ENCODE assay signal across 11 cellular contexts in genomic region chr9:129401623-129402340, GRCh38.
A peak's percentile ranks its signal among the peaks of the same experiment; 100 is the strongest.
DNase-seq lines count a peak whose midpoint lies in the region; ATAC-seq and TF ChIP-seq lines count a peak whose summit lies in the region.
"Had no signal": no experiment of that assay in that cellular context is flagged by ENCODE, and none has a peak within 500 bp of the region (broad histone marks: within the 10 kb centered on the region; RNA-seq: fewer than 3 reads in every experiment).

No MANE protein-coding gene starts in this region.

- no peak overlapping the region for H3K27ac ChIP-seq in neural progenitor cell
- no peak overlapping the region for H3K27ac ChIP-seq in CD8-positive, alpha-beta memory T cell (ENCODE audit: low read depth, low read length)
- H3K27ac ChIP-seq in PC-3 (ENCODE audit: low read length), result no peak overlapping the region
- H3K27ac ChIP-seq: body of pancreas had no signal

- H3K79me2 ChIP-seq in neural progenitor cell (ENCODE audit: low read depth), result no peaks in the 10 kb centered on the region
- no peaks in the 10 kb centered on the region for H3K79me2 ChIP-seq in PC-3 (ENCODE audit: low read length)

- DNase-seq in A172 (ENCODE audit: low spot score), result peak; percentile 23
- peak; percentile 12 for DNase-seq in OCI-M1 (lab: John Stamatoyannopoulos, UW)
- peak; percentile 28 for DNase-seq in fibroblast of mammary gland (ENCODE audit: low read depth)
- DNase-seq in neural progenitor cell (ENCODE audit: low spot score), result no peak
- no peak for DNase-seq in CD8-positive, alpha-beta memory T cell
- no peak for DNase-seq in PC-3
- no peak for DNase-seq in posterior vena cava (ENCODE audit: low spot score)
- DNase-seq: activated CD8-positive, alpha-beta T cell treated with anti-CD3 and anti-CD28 coated beads, Interleukin-2, amount 10 ng/mL, durations not matched to agents 7 days and 5 days; body of pancreas; stimulated activated CD4-positive, alpha-beta T cell treated with anti-CD3 and anti-CD28 coated beads, Interleukin-12 subunit alpha, Interleukin-12 subunit beta, amount 100 ng/mL, for 4 hours had no signal

- ATAC-seq in GM21825 (IDR thresholded peaks at IDR 0.05; ENCODE audit: unreplicated experiment) (no peak), PC-3 (no peak)
- ATAC-seq: activated CD8-positive, alpha-beta T cell treated with anti-CD3 and anti-CD28 coated beads, Interleukin-2, amount 10 ng/mL, durations not matched to agents 7 days and 5 days; body of pancreas had no signal

- intact Hi-C loops in PC-3 (cut with micrococcal nuclease) (no loop called here), posterior vena cava (cut with DNase I) (loop anchor here in 1 of 2 donors (2.0 kb wide), 1 partner anchor 15 kb away; no protein-coding TSS in a partner anchor)

- no peak overlapping the region for H3K9ac ChIP-seq in neural progenitor cell
- no peak overlapping the region for H3K9ac ChIP-seq in PC-3 (ENCODE audit: low read length)

- peak overlapping the region; percentile 38 for H3K4me3 Mint-ChIP-seq in neural progenitor cell
- no peak overlapping the region for H3K4me3 Mint-ChIP-seq in CD8-positive, alpha-beta memory T cell
- H3K4me3 Mint-ChIP-seq: activated CD8-positive, alpha-beta T cell treated with anti-CD3 and anti-CD28 coated beads, Interleukin-2, amount 10 ng/mL, durations not matched to agents 7 days and 5 days had no signal

- H3F3A ChIP-seq in neural progenitor cell (ENCODE audit: low read depth), result peaks cover 21% of the 10 kb centered on the region
- H3F3A ChIP-seq in PC-3 (ENCODE audit: low read length, unreplicated experiment), result no peaks in the 10 kb centered on the region

- H3K27me3 Mint-ChIP-seq in neural progenitor cell (ENCODE audit: insufficient read depth, low read depth), result peaks cover 11% of the 10 kb centered on the region
- peaks cover 1 to 5% of the 10 kb centered on the region in 2 donors for H3K27me3 Mint-ChIP-seq in CD8-positive, alpha-beta memory T cell

- H4K20me1 ChIP-seq in neural progenitor cell (ENCODE audit: low read depth), result no peaks in the 10 kb centered on the region
- H4K20me1 ChIP-seq in PC-3 (ENCODE audit: low read length), result no peaks in the 10 kb centered on the region

- H3K27me3 ChIP-seq in neural progenitor cell, result no peaks in the 10 kb centered on the region
- no peaks in the 10 kb centered on the region for H3K27me3 ChIP-seq in CD8-positive, alpha-beta memory T cell (ENCODE audit: insufficient read depth, low read length, poor library complexity, severe bottlenecking)
- no peaks in the 10 kb centered on the region for H3K27me3 ChIP-seq in PC-3 (ENCODE audit: low read length)
- H3K27me3 ChIP-seq: body of pancreas had no signal

- POLR2A ChIA-PET in CD8-positive, alpha-beta memory T cell (lab: Charles Lee), result no interaction called here
- POLR2A ChIA-PET in PC-3 (lab: Charles Lee; ENCODE audit: unreplicated experiment), result no interaction called here

- BruUV-seq in PC-3 (replicated peaks; lab: Mats Ljungman, UMichigan), result no TSS peak

- TF ChIP-seq CTCF in fibroblast of mammary gland (conservative IDR thresholded peaks at IDR 0.05; ENCODE audit: control insufficient read depth, insufficient read depth, low read depth, low read length) (no peak), neural progenitor cell (IDR thresholded peaks at IDR 0.05) (no peak), PC-3 (conservative IDR thresholded peaks at IDR 0.05; ENCODE audit: low read depth, low read length) (no peak)

- H3K36me3 Mint-ChIP-seq in neural progenitor cell, result no peaks in the 10 kb centered on the region
- H3K36me3 Mint-ChIP-seq in CD8-positive, alpha-beta memory T cell, result no peaks in the 10 kb centered on the region

- H3K4me1 Mint-ChIP-seq in neural progenitor cell, result peaks cover 53% of the 10 kb centered on the region
- peaks cover 3 to 7% (median 5%) of the 10 kb centered on the region in 3 donors for H3K4me1 Mint-ChIP-seq in CD8-positive, alpha-beta memory T cell

- H3K36me3 ChIP-seq in neural progenitor cell (no peaks in the 10 kb centered on the region), PC-3 (ENCODE audit: low read depth, low read length) (no peaks in the 10 kb centered on the region)
- no peaks in the 10 kb centered on the region for H3K36me3 ChIP-seq in CD8-positive, alpha-beta memory T cell (ENCODE audit: insufficient read depth, low read length)

- CTCF ChIA-PET in CD8-positive, alpha-beta memory T cell (lab: Charles Lee), result no interaction called here
- CTCF ChIA-PET in PC-3 (lab: Charles Lee), result no interaction called here

- peak overlapping the region; percentile 58 for H3K4me2 ChIP-seq in neural progenitor cell
- H3K4me2 ChIP-seq in PC-3 (ENCODE audit: low read length), result no peak overlapping the region

- H3K9me2 ChIP-seq in PC-3 (replicated peaks; ENCODE audit: low read length), result no peaks in the 10 kb centered on the region

- H3K27ac Mint-ChIP-seq in neural progenitor cell, result no peak overlapping the region
- H3K27ac Mint-ChIP-seq in CD8-positive, alpha-beta memory T cell, result no peak overlapping the region
- H3K27ac Mint-ChIP-seq: activated CD8-positive, alpha-beta T cell treated with anti-CD3 and anti-CD28 coated beads, Interleukin-2, amount 10 ng/mL, durations not matched to agents 7 days and 5 days had no signal

- peaks cover 2% of the 10 kb centered on the region for H3K9me3 Mint-ChIP-seq in neural progenitor cell
- H3K9me3 Mint-ChIP-seq in CD8-positive, alpha-beta memory T cell, result no peaks in the 10 kb centered on the region

- H2AFZ ChIP-seq in neural progenitor cell (replicated peaks), result no peak overlapping the region
- no peak overlapping the region for H2AFZ ChIP-seq in PC-3 (ENCODE audit: low read length)

- H3K4me3 ChIP-seq in fibroblast of mammary gland (ENCODE audit: control insufficient read depth, low read depth, low read length), result no peak overlapping the region
- no peak overlapping the region for H3K4me3 ChIP-seq in neural progenitor cell
- H3K4me3 ChIP-seq in CD8-positive, alpha-beta memory T cell (ENCODE audit: low read length), result no peak overlapping the region
- no peak overlapping the region for H3K4me3 ChIP-seq in PC-3 (ENCODE audit: low read length)
- H3K4me3 ChIP-seq: body of pancreas had no signal

- H3K4me1 ChIP-seq in neural progenitor cell (peaks cover 37% of the 10 kb centered on the region), PC-3 (ENCODE audit: insufficient read depth, low read length) (peaks cover 11% of the 10 kb centered on the region)
- H3K4me1 ChIP-seq in CD8-positive, alpha-beta memory T cell (ENCODE audit: insufficient read depth, low read length), result no peaks in the 10 kb centered on the region
- H3K4me1 ChIP-seq: body of pancreas had no signal

- H3K9me3 ChIP-seq in neural progenitor cell (ENCODE audit: low read depth) (no peaks in the 10 kb centered on the region), PC-3 (ENCODE audit: low read length) (no peaks in the 10 kb centered on the region)
- H3K9me3 ChIP-seq in CD8-positive, alpha-beta memory T cell (ENCODE audit: low read length), result no peaks in the 10 kb centered on the region
- H3K9me3 ChIP-seq: body of pancreas had no signal

Comparison
In these comparisons a context has a peak if more than half of its experiments do, and no peak if none do; other contexts are left out.
1. DNase-seq: peak in A172 (single experiment), OCI-M1 (single experiment) and fibroblast of mammary gland (single experiment); none in neural progenitor cell (single experiment), CD8-positive, alpha-beta memory T cell (0 of 5), PC-3 (single experiment) and posterior vena cava (single experiment).